Comparison of ENCODE assay signal across 27 cellular contexts in the genomic region with DNA sequence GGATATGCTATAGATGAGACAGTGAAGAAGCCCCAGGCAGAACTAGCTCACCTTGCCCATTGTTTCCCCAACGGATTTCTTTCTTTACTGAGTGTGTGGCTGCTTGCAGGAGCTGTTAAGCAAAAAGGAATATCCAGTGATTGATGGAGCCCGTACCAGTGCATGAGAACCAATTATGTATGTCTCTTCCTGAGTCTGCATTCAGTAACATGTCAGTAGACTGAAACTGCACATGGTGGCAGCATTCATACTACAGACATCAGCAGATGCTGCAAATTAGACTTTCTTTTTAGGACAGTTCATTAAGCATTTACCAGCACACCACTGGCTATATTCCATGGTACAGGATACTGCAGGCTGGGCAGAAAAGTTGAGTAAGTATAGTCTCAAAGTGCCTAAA.
"Had no signal": no experiment of that assay in that cellular context is flagged by ENCODE, and none has a peak within 500 bp of the region (broad histone marks: within the 10 kb centered on the region; RNA-seq: fewer than 3 reads in every experiment).

No MANE protein-coding gene starts in this region.

- H3K4me1 ChIP-seq: gastrocnemius medialis, lower lobe of right lung, psoas muscle, sigmoid colon, testis, tibial artery, upper lobe of left lung, uterus had no signal

- H3K9me3 ChIP-seq: gastrocnemius medialis, lower lobe of right lung, ovary, psoas muscle, sigmoid colon, testis, tibial artery, upper lobe of left lung, uterus had no signal

- ATAC-seq: esophagus mucosa; gastrocnemius medialis; left ventricle myocardium superior; lower lobe of right lung; naive thymus-derived CD8-positive, alpha-beta T cell; psoas muscle; right cardiac atrium; stimulated activated effector memory CD8-positive, alpha-beta T cell treated with anti-CD3 and anti-CD28 coated beads, Interleukin-12 subunit alpha, Interleukin-12 subunit beta, amount 100 ng/mL, for 72 hours had no signal

- H3K27me3 ChIP-seq: gastrocnemius medialis, ovary, sigmoid colon, testis, tibial artery, upper lobe of left lung, uterus had no signal

- FAIRE-seq: keratinocyte had no signal

- H3K4me3 ChIP-seq: gastrocnemius medialis, lower lobe of right lung, ovary, psoas muscle, sigmoid colon, testis, tibial artery, upper lobe of left lung, uterus had no signal

- H3K36me3 ChIP-seq: gastrocnemius medialis, lower lobe of right lung, ovary, sigmoid colon, tibial artery, upper lobe of left lung, uterus had no signal

- H3K27ac ChIP-seq: epithelial cell of prostate, gastrocnemius medialis, lower lobe of right lung, ovary, psoas muscle, sigmoid colon, testis, tibial artery, upper lobe of left lung, uterus had no signal

- DNase-seq: effector CD8-positive, alpha-beta T cell; endodermal cell; foreskin fibroblast; gastrocnemius medialis; head of caudate nucleus; left ventricle myocardium superior; lower lobe of right lung; naive thymus-derived CD8-positive, alpha-beta T cell; nephron progenitor cell; occipital lobe; ovary; posterior cingulate gyrus; psoas muscle; right cardiac atrium; sigmoid colon; stimulated activated CD4-positive, alpha-beta T cell treated with anti-CD3 and anti-CD28 coated beads, Interleukin-2, amount 100 ng/mL, for 24 hours; stimulated activated CD4-positive, alpha-beta T cell treated with anti-CD3 and anti-CD28 coated beads, Interleukin-4, amount 100 ng/mL, for 24 hours; stimulated activated naive CD4-positive, alpha-beta T cell treated with Interleukin-2 at 50 U/mL for 16 hours; substantia nigra; testis; tibial artery; upper lobe of left lung; uterus had no signal
